Comparison of ENCODE assay signal across 8 cellular contexts in the genomic region with DNA sequence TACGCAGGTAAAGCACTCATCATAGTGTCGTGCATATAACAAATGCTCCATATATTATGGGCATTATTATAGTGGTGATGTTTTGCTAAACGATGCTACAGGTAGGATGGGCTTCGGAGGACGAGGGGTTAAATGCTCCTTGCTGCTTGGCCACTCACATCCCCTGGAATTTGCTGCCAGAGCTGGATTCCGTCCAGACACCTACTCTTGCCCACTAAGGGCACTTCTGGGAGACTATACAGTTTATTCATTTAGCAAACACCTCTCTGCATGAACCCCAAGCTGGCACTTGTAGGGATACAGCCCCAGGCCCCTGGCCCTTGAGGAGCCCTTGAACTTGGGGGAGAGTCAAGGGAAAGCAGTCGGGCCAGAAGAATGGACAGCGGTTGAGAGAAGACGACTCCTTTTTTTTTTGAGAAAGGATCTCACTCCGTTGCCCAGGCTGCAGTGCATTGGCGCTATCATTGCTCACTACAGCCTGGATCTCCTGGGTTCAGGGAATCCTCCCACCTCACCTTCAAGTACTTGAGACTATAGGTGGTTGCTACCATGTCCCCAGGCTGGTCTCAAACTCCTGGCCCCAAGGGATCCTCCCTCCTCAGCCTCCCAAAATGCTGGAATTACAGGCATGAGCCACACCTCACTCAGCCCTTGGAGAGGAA. TPM values are rescaled to one million over a fixed set of nuclear protein-coding genes. Genes with fewer than 3 reads are reported as not detected.
A peak's percentile ranks its signal among the peaks of the same experiment; 100 is the strongest.
DNase-seq lines count a peak whose midpoint lies in the region; ATAC-seq and TF ChIP-seq lines count a peak whose summit lies in the region.

No MANE protein-coding gene starts in this region.

- H3K36me3 Mint-ChIP-seq in HFFc6 (ENCODE audit: low read depth) (peaks cover 7% of the 10 kb centered on the region; the same call in 1 of the 2 replicates), natural killer cell (no peaks in the 10 kb centered on the region)

- H3K4me1 Mint-ChIP-seq in HFFc6 (ENCODE audit: low read depth) (peaks cover 41% of the 10 kb centered on the region), natural killer cell (peaks cover 22 to 38% of the 10 kb centered on the region in 2 donors)

- DNase-seq in AG04450 (ENCODE audit: low read depth, low spot score) (no peak), HFFc6 (no peak), caudate nucleus (lab: John Stamatoyannopoulos, UW) (peak in 1 of 61 donors; percentile 21), natural killer cell (no peak), NCI-H446 treated with DMSO at 0.1 percent for 48 hours (lab: John Stamatoyannopoulos, UW) (no peak), DMS114 treated with DMSO at 0.1 percent for 48 hours (lab: John Stamatoyannopoulos, UW; ENCODE audit: unreplicated experiment) (no peak), KG1 (lab: John Stamatoyannopoulos, UW) (no peak), GM20000 (ENCODE audit: low spot score) (no peak)

- H3K4me3 Mint-ChIP-seq in HFFc6, result peak overlapping the region; percentile 92
- peak overlapping the region; percentile 82 for H3K4me3 Mint-ChIP-seq in natural killer cell

- POLR2A ChIA-PET in AG04450 (lab: Yijun Ruan, JAX), result interaction anchor here (0.5 to 2.0 kb wide), 5 partner anchors 12 to 1109 kb away, joined by 3 to 11 read pairs (median 4); no protein-coding TSS in a partner anchor

- no peaks in the 10 kb centered on the region; the same call in 1 of the 2 replicates for H3K9me3 ChIP-seq in AG04450 (ENCODE audit: control insufficient read depth, insufficient read depth, low read length)

- intact Hi-C loops in natural killer cell (cut with micrococcal nuclease), result loop anchor here (1.0 kb wide), 1 partner anchor 37 kb away; a partner anchor contains a TSS

- H3K27ac Mint-ChIP-seq in HFFc6 (peak overlapping the region; percentile 53), natural killer cell (peak overlapping the region; percentile 81 to 89)

- H3K27ac ChIP-seq in AG04450 (ENCODE audit: low read depth, low read length) (peak overlapping the region; percentile 52), caudate nucleus (ENCODE audit: low read depth, low read length) (peak overlapping the region; percentile 96)

- no peaks in the 10 kb centered on the region for H3K9me3 Mint-ChIP-seq in HFFc6
- H3K9me3 Mint-ChIP-seq in natural killer cell, result no peaks in the 10 kb centered on the region

- CTCF ChIA-PET in AG04450 (lab: Charles Lee), result interaction anchor here (0.7 to 3.6 kb wide), 8 partner anchors 7 to 140 kb away, joined by 3 to 16 read pairs (median 4); a partner anchor contains a TSS

- H3K27me3 Mint-ChIP-seq in HFFc6 (ENCODE audit: insufficient read depth) (no peaks in the 10 kb centered on the region; the same call in none of the 2 replicates), natural killer cell (ENCODE audit: low read depth in 2 of 2) (no peaks in the 10 kb centered on the region)

- no peak for ATAC-seq in natural killer cell

- TF ChIP-seq CTCF in AG04450 (IDR thresholded peaks at IDR 0.05; ENCODE audit: low read depth, low read length) (no peak), HFFc6 (IDR thresholded peaks at IDR 0.05) (no peak), natural killer cell (IDR thresholded peaks at IDR 0.05) (no peak), GM20000 (IDR thresholded peaks at IDR 0.05; ENCODE audit: extremely low read depth, missing control alignments) (no peak)

- no peak overlapping the region for H3K4me3 ChIP-seq in AG04450 (ENCODE audit: low read depth, low read length)

- no peaks in the 10 kb centered on the region for H3K27me3 ChIP-seq in AG04450 (ENCODE audit: control insufficient read depth, insufficient read depth, low read length)

RNA-seq across cellular contexts. Expression of a gene that starts 1.2 kb away (rescaled TPM):
- polyA plus RNA-seq in AG04450 (2011; rRNA removed), result 23.2 and 24.3 TPM in 2 replicates
- 6.3 and 8.6 TPM in 2 replicates for polyA minus RNA-seq in AG04450 (2011; rRNA and poly(A)+ RNA removed)
- 10 to 100 TPM; 43.1 to 56.7 (median 50.4) TPM for total RNA-seq in HFFc6 (2021; fragmentation: NEBNext Ultra II Directional; extraction: Animal tissue kit (Norgen Biotek cat#: 25700))
- total RNA-seq in natural killer cell, result 10 to 100 TPM; 26.9 to 40.8 (median 39.4) TPM

RNA-seq across cellular contexts. Expression of a gene that starts 1.3 kb away (rescaled TPM):
- polyA plus RNA-seq in AG04450 (2011; rRNA removed), result 6.1 and 8.6 TPM in 2 replicates
- 5.2 and 6.4 TPM in 2 replicates for polyA minus RNA-seq in AG04450 (2011; rRNA and poly(A)+ RNA removed)
- 1 to 10 TPM; 6.7 to 9.9 (median 8.9) TPM for total RNA-seq in HFFc6 (2021; fragmentation: NEBNext Ultra II Directional; extraction: Animal tissue kit (Norgen Biotek cat#: 25700))
- total RNA-seq in natural killer cell, result 1 to 10 TPM; 7.5 to 10.0 (median 9.7) TPM

RNA-seq across cellular contexts. Expression of a gene that starts 4.8 kb away (rescaled TPM):
- polyA plus RNA-seq in AG04450 (2011; rRNA removed), result 38.7 and 40.7 TPM in 2 replicates
- polyA minus RNA-seq in AG04450 (2011; rRNA and poly(A)+ RNA removed), result 18.2 and 27.8 TPM in 2 replicates
- 10 to 100 TPM; 77.1 to 92.5 (median 83.4) TPM for total RNA-seq in HFFc6 (2021; fragmentation: NEBNext Ultra II Directional; extraction: Animal tissue kit (Norgen Biotek cat#: 25700))
- 10 to 100 TPM; 32.2 to 42.5 (median 37.7) TPM for total RNA-seq in natural killer cell

RNA-seq across cellular contexts. Expression of a gene that starts 22.8 kb away (rescaled TPM):
- polyA plus RNA-seq in AG04450 (2011; rRNA removed), result 0.33 and 0.36 TPM in 2 replicates
- polyA minus RNA-seq in AG04450 (2011; rRNA and poly(A)+ RNA removed), result 0.32 and 0.43 TPM in 2 replicates
- under 1 TPM; 0.28 to 0.57 (median 0.43) TPM for total RNA-seq in HFFc6 (2021; fragmentation: NEBNext Ultra II Directional; extraction: Animal tissue kit (Norgen Biotek cat#: 25700))
- total RNA-seq in natural killer cell, result 1 to 10 TPM; 1.3 to 3.6 (median 2.0) TPM

RNA-seq across cellular contexts. Expression of a gene that starts 30.1 kb away (rescaled TPM):
- polyA plus RNA-seq in AG04450 (2011; rRNA removed), result 1.8 and 2.0 TPM in 2 replicates
- polyA minus RNA-seq in AG04450 (2011; rRNA and poly(A)+ RNA removed), result 2.2 and 2.5 TPM in 2 replicates
- 1 to 10 TPM; 4.4 to 6.0 (median 5.0) TPM for total RNA-seq in HFFc6 (2021; fragmentation: NEBNext Ultra II Directional; extraction: Animal tissue kit (Norgen Biotek cat#: 25700))
- total RNA-seq in natural killer cell, result 10 to 100 TPM; 18.5 to 24.7 (median 19.1) TPM
